ENCODE assay signal across 10 cellular contexts in the genomic region with DNA sequence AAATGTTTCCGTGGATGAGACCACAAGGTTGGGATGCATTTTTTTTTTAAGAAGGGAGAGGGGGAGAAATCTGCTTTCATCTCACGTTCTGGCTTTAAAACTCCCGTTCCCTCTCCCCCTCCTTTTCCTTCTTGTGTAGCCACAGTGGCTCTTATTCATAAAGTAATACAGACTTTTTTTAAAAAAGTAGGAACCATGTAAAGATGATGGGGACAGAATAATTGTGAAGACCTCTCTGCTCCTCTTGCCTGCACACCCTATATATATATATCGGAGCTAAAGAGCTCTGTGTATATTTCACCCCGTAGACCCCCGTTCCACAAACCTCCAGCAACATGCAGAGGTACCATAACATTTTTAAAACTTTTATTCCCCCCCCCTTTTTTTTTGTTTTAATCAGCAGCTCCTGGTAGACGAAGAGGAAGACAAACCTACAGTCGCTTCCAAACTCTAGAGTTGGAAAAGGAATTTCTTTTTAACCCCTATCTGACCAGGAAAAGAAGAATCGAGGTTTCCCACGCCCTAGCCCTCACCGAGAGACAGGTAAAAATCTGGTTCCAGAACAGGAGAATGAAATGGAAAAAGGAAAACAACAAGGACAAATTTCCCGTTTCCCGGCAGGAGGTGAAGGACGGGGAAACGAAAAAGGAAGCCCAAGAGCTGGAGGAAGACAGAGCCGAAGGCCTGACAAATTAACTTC. TPM values are rescaled to one million over a fixed set of nuclear protein-coding genes. Genes with fewer than 3 reads are reported as not detected.
DNase-seq lines count a peak whose midpoint lies in the region; ATAC-seq and TF ChIP-seq lines count a peak whose summit lies in the region.
"Had no signal": no experiment of that assay in that cellular context is flagged by ENCODE, and none has a peak within 500 bp of the region (broad histone marks: within the 10 kb centered on the region; RNA-seq: fewer than 3 reads in every experiment).

No MANE protein-coding gene starts in this region.

- peak overlapping the region; percentile 48 for H3K4me3 Mint-ChIP-seq in activated T-cell treated with anti-CD3 and anti-CD28 coated beads, Interleukin-2, amount 50 U/mL, for 4 hours
- H3K4me3 Mint-ChIP-seq in activated naive CD8-positive, alpha-beta T cell treated with anti-CD3 and anti-CD28 coated beads for 36 hours, result peak overlapping the region; percentile 45
- peak overlapping the region; percentile 57 for H3K4me3 Mint-ChIP-seq in mesothelial cell of epicardium

- no peak for TF ChIP-seq CTCF in mesothelial cell of epicardium (IDR thresholded peaks at IDR 0.05; ENCODE audit: unreplicated experiment)
- no peak for TF ChIP-seq CTCF in tibial artery (IDR thresholded peaks at IDR 0.05)

- peaks cover 32% of the 10 kb centered on the region for H3K4me1 Mint-ChIP-seq in activated T-cell treated with anti-CD3 and anti-CD28 coated beads, Interleukin-2, amount 50 U/mL, for 4 hours (ENCODE audit: low read depth)
- peaks cover 33% of the 10 kb centered on the region for H3K4me1 Mint-ChIP-seq in activated naive CD8-positive, alpha-beta T cell treated with anti-CD3 and anti-CD28 coated beads for 36 hours
- peaks cover 24% of the 10 kb centered on the region for H3K4me1 Mint-ChIP-seq in mesothelial cell of epicardium

- ATAC-seq in activated T-cell treated with anti-CD3 and anti-CD28 coated beads, Interleukin-2, amount 50 U/mL, for 4 hours, result no peak
- no peak for ATAC-seq in GM21526 (IDR thresholded peaks at IDR 0.05; ENCODE audit: low FRiP score, unreplicated experiment)
- ATAC-seq in GM21723 (IDR thresholded peaks at IDR 0.05; ENCODE audit: unreplicated experiment), result no peak

- H3K36me3 ChIP-seq in tibial artery, result no peaks in the 10 kb centered on the region
- H3K36me3 ChIP-seq: BLaER1 treated with 17β-estradiol and CSF1 and Interleukin-3, amounts not matched to agents 10 nM and 100 nM had no signal

- intact Hi-C loops in tibial artery (cut with DNase I; ENCODE audit: low total_unique reads), result no loop called here

- H3K4me1 ChIP-seq in tibial artery, result peaks cover 0 to 53% (median 31%) of the 10 kb centered on the region in 4 donors

- peaks cover 4% of the 10 kb centered on the region for H3K9me3 Mint-ChIP-seq in activated T-cell treated with anti-CD3 and anti-CD28 coated beads, Interleukin-2, amount 50 U/mL, for 4 hours
- H3K9me3 Mint-ChIP-seq in activated naive CD8-positive, alpha-beta T cell treated with anti-CD3 and anti-CD28 coated beads for 36 hours, result peaks cover 2% of the 10 kb centered on the region
- no peaks in the 10 kb centered on the region for H3K9me3 Mint-ChIP-seq in mesothelial cell of epicardium

- peak overlapping the region; percentile 79 to 95 for H3K27ac ChIP-seq in tibial artery
- H3K27ac ChIP-seq: BLaER1 treated with 17β-estradiol and CSF1 and Interleukin-3, amounts not matched to agents 10 nM and 100 nM had no signal

- H3K27me3 Mint-ChIP-seq in activated T-cell treated with anti-CD3 and anti-CD28 coated beads, Interleukin-2, amount 50 U/mL, for 4 hours (ENCODE audit: low read depth), result peaks cover 85% of the 10 kb centered on the region
- H3K27me3 Mint-ChIP-seq in activated naive CD8-positive, alpha-beta T cell treated with anti-CD3 and anti-CD28 coated beads for 36 hours, result peaks cover 91% of the 10 kb centered on the region
- H3K27me3 Mint-ChIP-seq in mesothelial cell of epicardium (ENCODE audit: low read depth), result peaks cover 93% of the 10 kb centered on the region

- H3K9me3 ChIP-seq in tibial artery, result no peaks in the 10 kb centered on the region

- H3K27ac Mint-ChIP-seq in activated naive CD8-positive, alpha-beta T cell treated with anti-CD3 and anti-CD28 coated beads for 36 hours, result no peak overlapping the region
- no peak overlapping the region for H3K27ac Mint-ChIP-seq in mesothelial cell of epicardium

- H3K4me3 ChIP-seq in tibial artery, result peak overlapping the region; percentile 60 to 72
- H3K4me3 ChIP-seq: BLaER1 treated with 17β-estradiol and CSF1 and Interleukin-3, amounts not matched to agents 10 nM and 100 nM had no signal

- peaks cover 0 to 43% of the 10 kb centered on the region in 2 donors for H3K27me3 ChIP-seq in tibial artery

- peaks cover 2% of the 10 kb centered on the region for H3K36me3 Mint-ChIP-seq in activated T-cell treated with anti-CD3 and anti-CD28 coated beads, Interleukin-2, amount 50 U/mL, for 4 hours (ENCODE audit: insufficient read depth)
- H3K36me3 Mint-ChIP-seq in activated naive CD8-positive, alpha-beta T cell treated with anti-CD3 and anti-CD28 coated beads for 36 hours, result peaks cover under 1% of the 10 kb centered on the region
- no peaks in the 10 kb centered on the region for H3K36me3 Mint-ChIP-seq in mesothelial cell of epicardium

- no peak for DNase-seq in activated T-cell treated with anti-CD3 and anti-CD28 coated beads, Interleukin-2, amount 50 U/mL, for 4 hours
- no peak for DNase-seq in activated T-cell treated with anti-CD3 and anti-CD28 coated beads, Interleukin-2, amount 50 U/mL, for 48 hours
- DNase-seq in activated naive CD8-positive, alpha-beta T cell treated with anti-CD3 and anti-CD28 coated beads for 36 hours, result no peak
- DNase-seq in mesothelial cell of epicardium (ENCODE audit: low spot score in 2 of 2, unreplicated experiment in 2 of 2) (no peak), tibial artery (no peak), hypothalamus (lab: John Stamatoyannopoulos, UW) (no peak)

RNA-seq across cellular contexts. Expression of gene HOXD8, which starts 1.6 kb away (rescaled TPM):
- under 1 TPM in 1 of 3 donors, not detected in 2; 0.11 TPM for total RNA-seq in activated T-cell treated with anti-CD3 and anti-CD28 coated beads, Interleukin-2, amount 50 U/mL, for 4 hours
- total RNA-seq in activated naive CD8-positive, alpha-beta T cell treated with anti-CD3 and anti-CD28 coated beads for 36 hours, result not detected
- total RNA-seq in mesothelial cell of epicardium, result 0.29 to 0.58 TPM (median 0.40 TPM) in 3 replicates

RNA-seq across cellular contexts. Expression of gene HOXD9, which starts 8.5 kb away (rescaled TPM):
- total RNA-seq in activated T-cell treated with anti-CD3 and anti-CD28 coated beads, Interleukin-2, amount 50 U/mL, for 4 hours, result not detected
- total RNA-seq in activated naive CD8-positive, alpha-beta T cell treated with anti-CD3 and anti-CD28 coated beads for 36 hours, result not detected
- 0.93 to 1.2 TPM (median 1.1 TPM) in 3 replicates for total RNA-seq in mesothelial cell of epicardium

RNA-seq across cellular contexts. Expression of gene HOXD10, which starts 14.5 kb away (rescaled TPM):
- total RNA-seq in activated T-cell treated with anti-CD3 and anti-CD28 coated beads, Interleukin-2, amount 50 U/mL, for 4 hours, result not detected
- not detected for total RNA-seq in activated naive CD8-positive, alpha-beta T cell treated with anti-CD3 and anti-CD28 coated beads for 36 hours
- 3.2 to 4.1 TPM (median 3.9 TPM) in 3 replicates for total RNA-seq in mesothelial cell of epicardium
- total RNA-seq: LHCN-M2 had no signal

RNA-seq across cellular contexts. Expression of gene HOXD4, which starts 20.3 kb away (rescaled TPM):
- total RNA-seq in activated T-cell treated with anti-CD3 and anti-CD28 coated beads, Interleukin-2, amount 50 U/mL, for 4 hours, result not detected
- not detected for total RNA-seq in activated naive CD8-positive, alpha-beta T cell treated with anti-CD3 and anti-CD28 coated beads for 36 hours
- 0.67 to 1.4 TPM (median 1.3 TPM) in 3 replicates for total RNA-seq in mesothelial cell of epicardium
- total RNA-seq: LHCN-M2 had no signal

RNA-seq across cellular contexts. Expression of gene HOXD11, which starts 24.0 kb away (rescaled TPM):
- total RNA-seq in activated T-cell treated with anti-CD3 and anti-CD28 coated beads, Interleukin-2, amount 50 U/mL, for 4 hours, result not detected
- not detected for total RNA-seq in activated naive CD8-positive, alpha-beta T cell treated with anti-CD3 and anti-CD28 coated beads for 36 hours
- 1.9 to 3.0 TPM (median 2.2 TPM) in 3 replicates for total RNA-seq in mesothelial cell of epicardium
- total RNA-seq: LHCN-M2 had no signal
